Comparison of ENCODE assay signal across 7 cellular contexts in genomic region chr2:171210864-171211431, GRCh38. TPM values are rescaled to one million over a fixed set of nuclear protein-coding genes. Genes with fewer than 3 reads are reported as not detected.
A peak's percentile ranks its signal among the peaks of the same experiment; 100 is the strongest.
DNase-seq lines count a peak whose midpoint lies in the region; ATAC-seq and TF ChIP-seq lines count a peak whose summit lies in the region.

No MANE protein-coding gene starts in this region.

- DNase-seq in natural killer cell treated with Interleukin-12 subunit alpha and Interleukin-12 subunit beta and Interleukin-15 and Interleukin-18, amount 100 ng/mL, for 72 hours (ENCODE audit: low spot score) = no peak
- DNase-seq in transverse colon = no peak
- DNase-seq in coronary artery (ENCODE audit: low spot score) = no peak
- DNase-seq in Right ventricle myocardium inferior (ENCODE audit: missing footprints) = no peak

- H3K4me1 ChIP-seq in transverse colon = peaks cover 0 to 10% (median 6%) of the 10 kb centered on the region in 4 donors

- H3K4me1 Mint-ChIP-seq in natural killer cell treated with Interleukin-12 subunit alpha and Interleukin-12 subunit beta and Interleukin-15 and Interleukin-18, amount 100 ng/mL, for 72 hours (ENCODE audit: low read depth in 2 of 2) = peaks cover 6 to 7% of the 10 kb centered on the region in 2 donors

- peak overlapping the region; percentile 29 for H3K4me3 Mint-ChIP-seq in natural killer cell treated with Interleukin-12 subunit alpha and Interleukin-12 subunit beta and Interleukin-15 and Interleukin-18, amount 100 ng/mL, for 72 hours

- TF ChIP-seq CTCF in VCaP (conservative IDR thresholded peaks at IDR 0.05) = no peak
- no peak for TF ChIP-seq CTCF in transverse colon (IDR thresholded peaks at IDR 0.05)
- no peak for TF ChIP-seq CTCF in coronary artery (IDR thresholded peaks at IDR 0.05)

- no peak overlapping the region for H3K27ac Mint-ChIP-seq in natural killer cell treated with Interleukin-12 subunit alpha and Interleukin-12 subunit beta and Interleukin-15 and Interleukin-18, amount 100 ng/mL, for 72 hours

- TF ChIP-seq EP300 in transverse colon (IDR thresholded peaks at IDR 0.05; ENCODE audit: low read depth) = no peak

- no peaks in the 10 kb centered on the region for H3K27me3 ChIP-seq in transverse colon

- in situ Hi-C loops in transverse colon (cut with MboI; ENCODE audit: low pct_ligation_motif_present in 1 of 4, low pct_unique_long_range_greater_than_20kb in 1 of 4, low sequenced_read_pairs in 3 of 4) = no loop called here

- no peaks in the 10 kb centered on the region for H3K36me3 ChIP-seq in transverse colon

- no peak for TF ChIP-seq POLR2A in transverse colon (IDR thresholded peaks at IDR 0.05)

- WGBS in transverse colon (ENCODE audit: low coverage in 1 of 2), 2 donors = 11 to 24% methylated on average over 8 of the region's 8 CpGs

- no peaks in the 10 kb centered on the region for H3K9me3 Mint-ChIP-seq in natural killer cell treated with Interleukin-12 subunit alpha and Interleukin-12 subunit beta and Interleukin-15 and Interleukin-18, amount 100 ng/mL, for 72 hours

- H3K36me3 Mint-ChIP-seq in natural killer cell treated with Interleukin-12 subunit alpha and Interleukin-12 subunit beta and Interleukin-15 and Interleukin-18, amount 100 ng/mL, for 72 hours = no peaks in the 10 kb centered on the region

- H3K9me3 ChIP-seq in transverse colon = no peaks in the 10 kb centered on the region

- H3K4me3 ChIP-seq in transverse colon = no peak overlapping the region
- H3K4me3 ChIP-seq in coronary artery = no peak overlapping the region

- intact Hi-C loops in transverse colon (cut with DNase I; ENCODE audit: low total_unique reads) (no loop called here), Right ventricle myocardium inferior (cut with DNase I) (no loop called here)

- peak; percentile 85 for ATAC-seq in GM19395 (IDR thresholded peaks at IDR 0.05; ENCODE audit: unreplicated experiment)
- peak; percentile 86 for ATAC-seq in HG03342 (IDR thresholded peaks at IDR 0.05; ENCODE audit: unreplicated experiment)
- peak; percentile 36 to 81 for ATAC-seq in natural killer cell treated with Interleukin-12 subunit alpha and Interleukin-12 subunit beta and Interleukin-15 and Interleukin-18, amount 100 ng/mL, for 72 hours
- no peak for ATAC-seq in Right ventricle myocardium inferior

- peaks cover 5 to 11% of the 10 kb centered on the region in 2 donors for H3K27me3 Mint-ChIP-seq in natural killer cell treated with Interleukin-12 subunit alpha and Interleukin-12 subunit beta and Interleukin-15 and Interleukin-18, amount 100 ng/mL, for 72 hours

- H3K27ac ChIP-seq in VCaP (peak overlapping the region; percentile 81), transverse colon (peak overlapping the region in 1 of 4 donors; percentile 46), coronary artery (no peak overlapping the region)

RNA-seq across cellular contexts. Expression of gene TLK1, which starts 50.3 kb away (rescaled TPM):
- total RNA-seq in natural killer cell treated with Interleukin-12 subunit alpha and Interleukin-12 subunit beta and Interleukin-15 and Interleukin-18, amount 100 ng/mL, for 72 hours = 10 to 100 TPM; 59.5 to 76.3 TPM
- total RNA-seq in transverse colon (10 to 100 TPM; 39.6 to 76.3 (median 53.2) TPM), Right ventricle myocardium inferior (26.7 TPM)
